Comparison of ENCODE assay signal across 19 cellular contexts in genomic region chr18:12552884-12553242, GRCh38.
"Had no signal": no experiment of that assay in that cellular context is flagged by ENCODE, and none has a peak within 500 bp of the region (broad histone marks: within the 10 kb centered on the region; RNA-seq: fewer than 3 reads in every experiment).

No MANE protein-coding gene starts in this region.

- H3K27me3 Mint-ChIP-seq: activated B cell treated with CpG ODN at 0.5 μM for 24 hours; activated naive CD8-positive, alpha-beta T cell treated with anti-CD3 and anti-CD28 coated beads for 36 hours; stimulated activated naive B cell treated with anti-CD40 and anti-IgM and Interleukin-4, amounts not matched to agents 10 μg/mL and 1 μg/mL and 100 μg/mL, for 72 hours had no signal

- H3K4me1 Mint-ChIP-seq: activated B cell treated with CpG ODN at 0.5 μM for 24 hours; activated CD4-positive, alpha-beta T cell treated with anti-CD3 and anti-CD28 coated beads, Interleukin-2, amount 10 ng/mL, durations not matched to agents 24 days and 14 days; activated naive CD8-positive, alpha-beta T cell treated with anti-CD3 and anti-CD28 coated beads for 36 hours; memory B cell; stimulated activated naive B cell treated with anti-CD40 and anti-IgM and Interleukin-4, amounts not matched to agents 10 μg/mL and 1 μg/mL and 100 μg/mL, for 72 hours had no signal

- H3K27me3 ChIP-seq: cardiac muscle cell, esophagus squamous epithelium, neutrophil, thyroid gland, uterus had no signal

- H3K36me3 ChIP-seq: cardiac muscle cell, esophagus squamous epithelium, neutrophil, thyroid gland, uterus had no signal

- H3K4me3 Mint-ChIP-seq: activated B cell treated with CpG ODN at 0.5 μM for 24 hours; activated CD4-positive, alpha-beta T cell treated with anti-CD3 and anti-CD28 coated beads, Interleukin-2, amount 10 ng/mL, durations not matched to agents 24 days and 14 days; activated naive CD8-positive, alpha-beta T cell treated with anti-CD3 and anti-CD28 coated beads for 36 hours; immature natural killer cell; memory B cell; natural killer cell; stimulated activated naive B cell treated with anti-CD40 and anti-IgM and Interleukin-4, amounts not matched to agents 10 μg/mL and 1 μg/mL and 100 μg/mL, for 72 hours had no signal

- H3K9me3 ChIP-seq: esophagus squamous epithelium, neutrophil, thyroid gland, uterus had no signal

- DNase-seq: activated B cell treated with CpG ODN at 0.5 μM for 24 hours; activated CD4-positive, alpha-beta T cell treated with anti-CD3 and anti-CD28 coated beads, Interleukin-2, amount 10 ng/mL, durations not matched to agents 24 days and 14 days; activated CD8-positive, alpha-beta memory T cell treated with anti-CD3 and anti-CD28 coated beads for 24 hours; activated naive CD8-positive, alpha-beta T cell treated with anti-CD3 and anti-CD28 coated beads for 36 hours; esophagus squamous epithelium; head of caudate nucleus; immature natural killer cell; left colon; natural killer cell; retina; stimulated activated CD4-positive, alpha-beta T cell treated with anti-CD3 and anti-CD28 coated beads, Interleukin-2, amount 100 ng/mL, for 48 hours; stimulated activated naive B cell treated with anti-CD40 and anti-IgM and Interleukin-4, amounts not matched to agents 10 μg/mL and 1 μg/mL and 100 μg/mL, for 72 hours; T-helper 2 cell; thyroid gland; uterus had no signal

- ATAC-seq: left colon; natural killer cell; stimulated activated naive B cell treated with anti-CD40 and anti-IgM and Interleukin-4, amounts not matched to agents 10 μg/mL and 1 μg/mL and 100 μg/mL, for 72 hours had no signal

- H3K4me1 ChIP-seq: uterus had no signal

- H3K4me3 ChIP-seq: cardiac muscle cell, esophagus squamous epithelium, thyroid gland, uterus had no signal

- H3K27ac ChIP-seq: cardiac muscle cell, neutrophil, parathyroid adenoma, thyroid gland, uterus had no signal

- H3K27ac Mint-ChIP-seq: activated B cell treated with CpG ODN at 0.5 μM for 24 hours; activated CD4-positive, alpha-beta T cell treated with anti-CD3 and anti-CD28 coated beads, Interleukin-2, amount 10 ng/mL, durations not matched to agents 24 days and 14 days; activated naive CD8-positive, alpha-beta T cell treated with anti-CD3 and anti-CD28 coated beads for 36 hours; immature natural killer cell; memory B cell; natural killer cell; stimulated activated naive B cell treated with anti-CD40 and anti-IgM and Interleukin-4, amounts not matched to agents 10 μg/mL and 1 μg/mL and 100 μg/mL, for 72 hours had no signal

- H3K36me3 Mint-ChIP-seq: natural killer cell had no signal
